In the genomic region with DNA sequence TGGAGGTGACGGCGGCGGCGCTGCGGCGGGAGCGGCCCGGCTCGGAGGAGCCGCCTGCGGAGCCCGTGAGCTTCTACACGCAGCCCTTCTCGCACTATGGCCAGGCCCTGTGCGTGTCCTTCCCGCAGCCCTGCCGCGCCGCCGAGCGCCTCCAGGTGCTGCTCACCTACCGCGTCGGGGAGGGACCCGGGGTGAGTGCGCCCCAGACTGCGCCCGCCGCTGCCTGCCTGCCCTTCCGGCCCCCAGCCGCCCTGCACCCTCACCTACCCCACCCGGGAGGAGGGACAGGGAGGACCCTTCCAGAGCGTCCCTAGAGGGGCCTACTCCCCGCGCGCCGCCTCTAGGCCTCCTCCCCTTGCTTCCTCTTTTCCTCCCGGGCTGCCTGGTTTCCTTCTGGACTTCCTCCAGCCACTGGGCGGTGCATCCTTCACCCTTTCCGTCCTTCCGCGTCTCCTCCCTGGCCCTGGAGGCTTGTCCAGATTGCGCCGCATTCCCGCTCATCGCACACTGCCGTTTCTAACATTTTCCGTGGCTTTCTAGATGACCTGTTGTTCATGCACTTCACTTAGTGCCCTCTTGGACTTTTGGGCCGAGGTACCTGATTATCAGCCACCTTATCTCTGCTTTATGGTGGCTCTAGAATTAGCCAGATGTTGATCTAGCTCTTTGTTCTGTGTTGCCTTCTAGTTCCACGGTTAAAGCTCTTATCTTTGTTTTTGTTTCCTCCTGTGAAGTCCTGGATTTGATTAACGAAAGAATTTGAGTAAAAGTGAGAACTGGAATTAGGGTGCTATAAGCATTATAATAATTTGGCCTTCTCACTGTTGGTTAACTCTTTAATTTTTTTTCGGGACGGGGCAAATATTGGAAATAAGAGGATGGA, we compare ENCODE assay signal across 1 cellular context.
A peak's percentile ranks its signal among the peaks of the same experiment; 100 is the strongest.
TF ChIP-seq lines count a peak whose summit lies in the region.

No MANE protein-coding gene starts in this region.

TF ChIP-seq in HepG2, 621 proteins besides CTCF, POLR2A, EP300 and RAD21 (continued from another document):
- TF ChIP-seq, protein P1, sequence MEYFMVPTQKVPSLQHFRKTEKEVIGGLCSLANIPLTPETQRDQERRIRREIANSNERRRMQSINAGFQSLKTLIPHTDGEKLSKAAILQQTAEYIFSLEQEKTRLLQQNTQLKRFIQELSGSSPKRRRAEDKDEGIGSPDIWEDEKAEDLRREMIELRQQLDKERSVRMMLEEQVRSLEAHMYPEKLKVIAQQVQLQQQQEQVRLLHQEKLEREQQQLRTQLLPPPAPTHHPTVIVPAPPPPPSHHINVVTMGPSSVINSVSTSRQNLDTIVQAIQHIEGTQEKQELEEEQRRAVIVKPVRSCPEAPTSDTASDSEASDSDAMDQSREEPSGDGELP (IDR thresholded peaks at IDR 0.05; ENCODE audit: borderline replicate concordance, low read depth) = peak; percentile 16; the same call in 1 of the 2 replicates
- TF ChIP-seq, protein P2, sequence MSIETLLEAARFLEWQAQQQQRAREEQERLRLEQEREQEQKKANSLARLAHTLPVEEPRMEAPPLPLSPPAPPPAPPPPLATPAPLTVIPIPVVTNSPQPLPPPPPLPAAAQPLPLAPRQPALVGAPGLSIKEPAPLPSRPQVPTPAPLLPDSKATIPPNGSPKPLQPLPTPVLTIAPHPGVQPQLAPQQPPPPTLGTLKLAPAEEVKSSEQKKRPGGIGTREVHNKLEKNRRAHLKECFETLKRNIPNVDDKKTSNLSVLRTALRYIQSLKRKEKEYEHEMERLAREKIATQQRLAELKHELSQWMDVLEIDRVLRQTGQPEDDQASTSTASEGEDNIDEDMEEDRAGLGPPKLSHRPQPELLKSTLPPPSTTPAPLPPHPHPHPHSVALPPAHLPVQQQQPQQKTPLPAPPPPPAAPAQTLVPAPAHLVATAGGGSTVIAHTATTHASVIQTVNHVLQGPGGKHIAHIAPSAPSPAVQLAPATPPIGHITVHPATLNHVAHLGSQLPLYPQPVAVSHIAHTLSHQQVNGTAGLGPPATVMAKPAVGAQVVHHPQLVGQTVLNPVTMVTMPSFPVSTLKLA (IDR thresholded peaks at IDR 0.05) = no peak
- TF ChIP-seq, protein P3, sequence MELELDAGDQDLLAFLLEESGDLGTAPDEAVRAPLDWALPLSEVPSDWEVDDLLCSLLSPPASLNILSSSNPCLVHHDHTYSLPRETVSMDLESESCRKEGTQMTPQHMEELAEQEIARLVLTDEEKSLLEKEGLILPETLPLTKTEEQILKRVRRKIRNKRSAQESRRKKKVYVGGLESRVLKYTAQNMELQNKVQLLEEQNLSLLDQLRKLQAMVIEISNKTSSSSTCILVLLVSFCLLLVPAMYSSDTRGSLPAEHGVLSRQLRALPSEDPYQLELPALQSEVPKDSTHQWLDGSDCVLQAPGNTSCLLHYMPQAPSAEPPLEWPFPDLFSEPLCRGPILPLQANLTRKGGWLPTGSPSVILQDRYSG (CRISPR knock-in tag; IDR thresholded peaks at IDR 0.05) = 0 out of 2 replicates have a peak, but pooled peaks have one; percentile 72
- TF ChIP-seq, protein P4, sequence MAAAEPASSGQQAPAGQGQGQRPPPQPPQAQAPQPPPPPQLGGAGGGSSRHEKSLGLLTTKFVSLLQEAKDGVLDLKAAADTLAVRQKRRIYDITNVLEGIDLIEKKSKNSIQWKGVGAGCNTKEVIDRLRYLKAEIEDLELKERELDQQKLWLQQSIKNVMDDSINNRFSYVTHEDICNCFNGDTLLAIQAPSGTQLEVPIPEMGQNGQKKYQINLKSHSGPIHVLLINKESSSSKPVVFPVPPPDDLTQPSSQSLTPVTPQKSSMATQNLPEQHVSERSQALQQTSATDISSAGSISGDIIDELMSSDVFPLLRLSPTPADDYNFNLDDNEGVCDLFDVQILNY (CRISPR knock-in tag; conservative IDR thresholded peaks at IDR 0.05) = no peak
- TF ChIP-seq ZNF672 (CRISPR knock-in tag; IDR thresholded peaks at IDR 0.05) = no peak
- TF ChIP-seq, protein P5, sequence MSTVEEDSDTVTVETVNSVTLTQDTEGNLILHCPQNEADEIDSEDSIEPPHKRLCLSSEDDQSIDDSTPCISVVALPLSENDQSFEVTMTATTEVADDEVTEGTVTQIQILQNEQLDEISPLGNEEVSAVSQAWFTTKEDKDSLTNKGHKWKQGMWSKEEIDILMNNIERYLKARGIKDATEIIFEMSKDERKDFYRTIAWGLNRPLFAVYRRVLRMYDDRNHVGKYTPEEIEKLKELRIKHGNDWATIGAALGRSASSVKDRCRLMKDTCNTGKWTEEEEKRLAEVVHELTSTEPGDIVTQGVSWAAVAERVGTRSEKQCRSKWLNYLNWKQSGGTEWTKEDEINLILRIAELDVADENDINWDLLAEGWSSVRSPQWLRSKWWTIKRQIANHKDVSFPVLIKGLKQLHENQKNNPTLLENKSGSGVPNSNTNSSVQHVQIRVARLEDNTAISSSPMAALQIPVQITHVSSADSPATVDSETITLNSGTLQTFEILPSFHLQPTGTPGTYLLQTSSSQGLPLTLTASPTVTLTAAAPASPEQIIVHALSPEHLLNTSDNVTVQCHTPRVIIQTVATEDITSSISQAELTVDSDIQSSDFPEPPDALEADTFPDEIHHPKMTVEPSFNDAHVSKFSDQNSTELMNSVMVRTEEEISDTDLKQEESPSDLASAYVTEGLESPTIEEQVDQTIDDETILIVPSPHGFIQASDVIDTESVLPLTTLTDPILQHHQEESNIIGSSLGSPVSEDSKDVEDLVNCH (CRISPR knock-in tag; IDR thresholded peaks at IDR 0.05) = no peak
- TF ChIP-seq ZNF737 (CRISPR knock-in tag; IDR thresholded peaks at IDR 0.05; ENCODE audit: borderline replicate concordance) = no peak
- peak; percentile 41 for TF ChIP-seq ASH2L (IDR thresholded peaks at IDR 0.05; ENCODE audit: insufficient read length, low read depth, low read length)
- peak; percentile 93 for TF ChIP-seq KDM2A (CRISPR knock-in tag; IDR thresholded peaks at IDR 0.05; ENCODE audit: borderline replicate concordance, low read depth)
- TF ChIP-seq ZNF101 (CRISPR knock-in tag; IDR thresholded peaks at IDR 0.05; ENCODE audit: borderline replicate concordance, low read depth) = no peak
- TF ChIP-seq PHF20 (CRISPR knock-in tag; IDR thresholded peaks at IDR 0.05) = 0 out of 2 replicates have a peak, but pooled peaks have one; percentile 15
- no peak for TF ChIP-seq ZNF746 (CRISPR knock-in tag; IDR thresholded peaks at IDR 0.05)
- no peak for TF ChIP-seq DPF2 (CRISPR knock-in tag; IDR thresholded peaks at IDR 0.05; ENCODE audit: borderline replicate concordance, low read depth)
- TF ChIP-seq, protein P6, sequence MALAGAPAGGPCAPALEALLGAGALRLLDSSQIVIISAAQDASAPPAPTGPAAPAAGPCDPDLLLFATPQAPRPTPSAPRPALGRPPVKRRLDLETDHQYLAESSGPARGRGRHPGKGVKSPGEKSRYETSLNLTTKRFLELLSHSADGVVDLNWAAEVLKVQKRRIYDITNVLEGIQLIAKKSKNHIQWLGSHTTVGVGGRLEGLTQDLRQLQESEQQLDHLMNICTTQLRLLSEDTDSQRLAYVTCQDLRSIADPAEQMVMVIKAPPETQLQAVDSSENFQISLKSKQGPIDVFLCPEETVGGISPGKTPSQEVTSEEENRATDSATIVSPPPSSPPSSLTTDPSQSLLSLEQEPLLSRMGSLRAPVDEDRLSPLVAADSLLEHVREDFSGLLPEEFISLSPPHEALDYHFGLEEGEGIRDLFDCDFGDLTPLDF (CRISPR knock-in tag; IDR thresholded peaks at IDR 0.05) = no peak
- TF ChIP-seq HOXA5 (CRISPR knock-in tag; IDR thresholded peaks at IDR 0.05) = no peak
- TF ChIP-seq FOXK2 (IDR thresholded peaks at IDR 0.05) = no peak
- TF ChIP-seq GATA4 (IDR thresholded peaks at IDR 0.05; ENCODE audit: borderline replicate concordance, low read depth) = no peak
- no peak for TF ChIP-seq KDM3A (CRISPR knock-in tag; IDR thresholded peaks at IDR 0.05; ENCODE audit: low read depth)
- TF ChIP-seq PRMT3 (CRISPR knock-in tag; IDR thresholded peaks at IDR 0.05; ENCODE audit: borderline replicate concordance, low read depth) = no peak
- TF ChIP-seq, protein P7, sequence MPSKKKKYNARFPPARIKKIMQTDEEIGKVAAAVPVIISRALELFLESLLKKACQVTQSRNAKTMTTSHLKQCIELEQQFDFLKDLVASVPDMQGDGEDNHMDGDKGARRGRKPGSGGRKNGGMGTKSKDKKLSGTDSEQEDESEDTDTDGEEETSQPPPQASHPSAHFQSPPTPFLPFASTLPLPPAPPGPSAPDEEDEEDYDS (CRISPR knock-in tag; IDR thresholded peaks at IDR 0.05) = 0 out of 2 replicates have a peak, but pooled peaks have one; percentile 14
- TF ChIP-seq ZFP36 (IDR thresholded peaks at IDR 0.05; ENCODE audit: borderline replicate concordance, low read depth, low read length, partially characterized antibody) = no peak
- TF ChIP-seq HES4 (CRISPR knock-in tag; IDR thresholded peaks at IDR 0.05; ENCODE audit: borderline replicate concordance) = peak; percentile 82
- peak; percentile 67; the same call in 1 of the 2 replicates for TF ChIP-seq ZNF333 (CRISPR knock-in tag; IDR thresholded peaks at IDR 0.05; ENCODE audit: borderline replicate concordance)
- no peak for TF ChIP-seq SOX13 (IDR thresholded peaks at IDR 0.05)
- TF ChIP-seq SOX13 (CRISPR knock-in tag; conservative IDR thresholded peaks at IDR 0.05 in 1 of 2, IDR thresholded peaks at IDR 0.05 in 1 of 2) = no peak
- TF ChIP-seq TAF1 (CRISPR knock-in tag; IDR thresholded peaks at IDR 0.05) = peak; percentile 75
- no peak for TF ChIP-seq CCDC6 (CRISPR knock-in tag; IDR thresholded peaks at IDR 0.05)
